8 cellular contexts compared by ENCODE assay signal in the genomic region with DNA sequence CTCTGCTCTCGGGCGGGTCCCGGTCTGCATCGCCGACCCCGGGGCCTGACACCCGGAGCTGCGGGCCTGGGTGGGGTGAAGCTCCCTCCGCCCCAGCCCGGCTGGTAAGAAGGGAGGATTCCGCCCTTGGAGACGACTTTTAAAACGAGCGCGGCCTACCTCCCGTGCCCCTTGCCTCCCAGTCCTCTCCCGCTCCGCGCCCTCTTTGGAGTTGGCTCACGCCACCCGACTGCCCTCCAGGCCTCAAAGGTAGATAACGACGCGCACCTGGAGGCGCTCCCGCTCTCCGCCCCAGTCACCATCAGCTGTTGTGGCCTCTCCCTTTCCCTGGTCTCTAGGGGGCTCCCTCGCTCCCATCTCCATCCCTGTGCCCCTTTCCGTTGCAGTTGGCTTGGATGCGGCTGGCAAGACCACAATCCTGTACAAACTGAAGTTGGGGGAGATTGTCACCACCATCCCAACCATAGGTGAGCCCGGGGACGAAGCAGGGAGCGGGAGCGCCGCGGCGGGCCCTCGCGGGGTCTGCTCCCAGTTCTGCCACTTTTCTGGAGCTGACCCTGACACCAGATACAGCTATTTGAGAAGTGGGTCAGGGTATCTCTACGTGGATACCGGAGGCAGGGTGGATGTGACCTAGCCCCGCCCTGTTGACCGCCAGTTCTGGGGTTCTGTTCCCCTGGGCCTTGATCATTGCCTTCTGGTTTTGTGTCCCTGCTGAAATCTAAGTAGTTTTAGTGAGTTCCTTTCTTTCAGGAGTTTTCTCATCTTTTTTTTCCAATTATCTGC. TPM values are rescaled to one million over a fixed set of nuclear protein-coding genes. Genes with fewer than 3 reads are reported as not detected.
DNase-seq lines count a peak whose midpoint lies in the region; ATAC-seq, FAIRE-seq and TF ChIP-seq lines count a peak whose summit lies in the region.

No MANE protein-coding gene starts in this region.

- peak overlapping the region; percentile 92 for H3K4me2 ChIP-seq in A549

- POLR2A ChIA-PET in A549 (lab: Yijun Ruan, JAX): interaction anchor here (1.0 kb wide), 1 partner anchor 63 kb away, joined by 5 read pairs; the partner anchor contains the start of gene SND1
- POLR2A ChIA-PET in activated CD4-positive, alpha-beta memory T cell treated with anti-CD3 and anti-CD28 coated beads for 36 hours (lab: Charles Lee): interaction anchor here (1.5 kb wide), 1 partner anchor 196 kb away, joined by 5 read pairs; the partner anchor contains the start of gene ZNF800

- H3K27ac Mint-ChIP-seq in activated CD4-positive, alpha-beta memory T cell treated with anti-CD3 and anti-CD28 coated beads for 36 hours: peak overlapping the region; percentile 74

- H3K9me3 ChIP-seq in A549 (no peaks in the 10 kb centered on the region), testis (no peaks in the 10 kb centered on the region)

- H3K36me3 ChIP-seq in testis (ENCODE audit: low read depth, missing control alignments): no peaks in the 10 kb centered on the region

- peaks cover 16% of the 10 kb centered on the region for H3K36me3 Mint-ChIP-seq in activated CD4-positive, alpha-beta memory T cell treated with anti-CD3 and anti-CD28 coated beads for 36 hours

- DNase-seq in A549 (ENCODE audit: low read depth in 1 of 2, low spot score in 1 of 2) (peak; percentile 60 to 80), NCI-H2029 treated with DMSO at 0.1 percent for 48 hours (lab: John Stamatoyannopoulos, UW) (peak; percentile 15), erythroblast (lab: John Stamatoyannopoulos, UW) (peak; percentile 60 to 74), midbrain (lab: John Stamatoyannopoulos, UW) (peak; percentile 60), testis (peak; percentile 77)
- peak; percentile 49 for DNase-seq in activated CD4-positive, alpha-beta memory T cell treated with anti-CD3 and anti-CD28 coated beads for 36 hours

- no peak for FAIRE-seq in A549 (lab: Jason Lieb, UNC)

- ATAC-seq in A549 (peak; percentile 74 to 78), HG02884 (IDR thresholded peaks at IDR 0.05; ENCODE audit: unreplicated experiment) (peak; percentile 13)

- no peaks in the 10 kb centered on the region for H3K27me3 ChIP-seq in testis

- H3K4me3 Mint-ChIP-seq in activated CD4-positive, alpha-beta memory T cell treated with anti-CD3 and anti-CD28 coated beads for 36 hours: peak overlapping the region; percentile 85

- H3K4me3 ChIP-seq in A549: peak overlapping the region; percentile 86
- peak overlapping the region; percentile 88 for H3K4me3 ChIP-seq in GM12875 (ENCODE audit: low read depth, low read length)
- H3K4me3 ChIP-seq in testis: peak overlapping the region; percentile 91 to 96

- 36% methylated on average over 23 of the region's 43 CpGs for WGBS in A549 (ENCODE audit: missing lambda C conversion rate)
- 3 to 7% methylated on average over 17 to 43 of the region's 43 CpGs for WGBS in testis, 2 donors

- peaks cover 19% of the 10 kb centered on the region for H3K4me1 ChIP-seq in A549
- peaks cover 26% of the 10 kb centered on the region for H3K4me1 ChIP-seq in testis

- TF ChIP-seq EP300 in A549 (IDR thresholded peaks at IDR 0.05): no peak

- TF ChIP-seq CTCF in A549 (IDR thresholded peaks at IDR 0.05) (peak; percentile 65), GM12875 (IDR thresholded peaks at IDR 0.05; ENCODE audit: borderline replicate concordance, insufficient read depth, low read depth, low read length) (peak; percentile 37; the same call in 1 of the 2 replicates), testis (IDR thresholded peaks at IDR 0.05) (peak in 1 of 3 experiments; percentile 12)

- intact Hi-C loops in activated CD4-positive, alpha-beta memory T cell treated with anti-CD3 and anti-CD28 coated beads for 36 hours (cut with micrococcal nuclease): loop anchor here (1.0 to 10.0 kb wide), 6 partner anchors 196 to 616 kb away; partner anchors contain the start of genes GRM8 and ZNF800
- intact Hi-C loops in testis (cut with DNase I; ENCODE audit: low total_unique reads): no loop called here

- H3K4me1 Mint-ChIP-seq in activated CD4-positive, alpha-beta memory T cell treated with anti-CD3 and anti-CD28 coated beads for 36 hours (ENCODE audit: low read depth): peaks cover 34% of the 10 kb centered on the region

- CTCF ChIA-PET in A549 (lab: Yijun Ruan, JAX): interaction anchor here (0.7 to 2.0 kb wide), 11 partner anchors 9 to 621 kb away, joined by 3 to 7 read pairs (median 4); no protein-coding TSS in a partner anchor
- CTCF ChIA-PET in activated CD4-positive, alpha-beta memory T cell treated with anti-CD3 and anti-CD28 coated beads for 36 hours (lab: Charles Lee): interaction anchor here (1.2 kb wide), 1 partner anchor 241 kb away, joined by 3 read pairs; no protein-coding TSS in a partner anchor

- H3K27ac ChIP-seq in A549 (peak overlapping the region; percentile 87 to 94), testis (peak overlapping the region; percentile 73 to 93)

- TF ChIP-seq POLR2A in A549 (IDR thresholded peaks at IDR 0.05; ENCODE audit: low read length) (no peak; the same call in 1 of the 2 replicates), erythroblast (IDR thresholded peaks at IDR 0.05; ENCODE audit: low read length) (no peak), testis (IDR thresholded peaks at IDR 0.05) (no peak)

- TF ChIP-seq RAD21 in A549 (conservative IDR thresholded peaks at IDR 0.05 in 1 of 2, IDR thresholded peaks at IDR 0.05 in 1 of 2): peak; percentile 54 to 58

- no peaks in the 10 kb centered on the region for H3K27me3 Mint-ChIP-seq in activated CD4-positive, alpha-beta memory T cell treated with anti-CD3 and anti-CD28 coated beads for 36 hours

- no peaks in the 10 kb centered on the region for H3K9me3 Mint-ChIP-seq in activated CD4-positive, alpha-beta memory T cell treated with anti-CD3 and anti-CD28 coated beads for 36 hours

TF ChIP-seq in A549, 52 proteins besides CTCF, POLR2A, EP300 and RAD21 (continues in another document):
- no peak for TF ChIP-seq EHF (CRISPR knock-in tag; IDR thresholded peaks at IDR 0.05)
- no peak for TF ChIP-seq ZSCAN20 (CRISPR knock-in tag; IDR thresholded peaks at IDR 0.05)
- peak; percentile 28; the same call in 1 of the 3 replicates for TF ChIP-seq SMC3 (IDR thresholded peaks at IDR 0.05)
- peak; percentile 79 for TF ChIP-seq E2F6 (IDR thresholded peaks at IDR 0.05; ENCODE audit: borderline replicate concordance, low read depth)
- TF ChIP-seq, protein P1, sequence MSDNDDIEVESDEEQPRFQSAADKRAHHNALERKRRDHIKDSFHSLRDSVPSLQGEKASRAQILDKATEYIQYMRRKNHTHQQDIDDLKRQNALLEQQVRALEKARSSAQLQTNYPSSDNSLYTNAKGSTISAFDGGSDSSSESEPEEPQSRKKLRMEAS (IDR thresholded peaks at IDR 0.05): peak; percentile 67

RNA-seq across cellular contexts. Expression of gene ARF5, which starts 0.7 kb away (rescaled TPM):
- polyA plus RNA-seq in A549 (2011; rRNA removed) (150 and 163 TPM in 2 replicates), A549 (2017; fragmentation: RNase III; extraction: RNeasy Plus Mini Kit Qiagen cat#74134 plus additional on column Dnase treatment) (163 to 175 TPM (median 172 TPM) in 3 replicates), testis (ENCODE audit: insufficient read depth, low read depth, low replicate concordance) (161 TPM)
- polyA plus RNA-seq in A549 (2012; cell fraction: cytosol; rRNA removed): 242 and 278 TPM in 2 replicates
- polyA plus RNA-seq in A549 (2012; cell fraction: nucleus; rRNA removed): 215 and 226 TPM in 2 replicates
- polyA minus RNA-seq in A549 (2011; rRNA and poly(A)+ RNA removed): 93.4 and 96.5 TPM in 2 replicates
- total RNA-seq in activated CD4-positive, alpha-beta memory T cell treated with anti-CD3 and anti-CD28 coated beads for 36 hours: 100 to 1,000 TPM; 128 to 129 TPM
- 100 to 1,000 TPM; 171 to 190 TPM for total RNA-seq in testis

RNA-seq across cellular contexts. Expression of gene GCC1, which starts 3.5 kb away (rescaled TPM):
- 15.7 and 15.8 TPM in 2 replicates for polyA plus RNA-seq in A549 (2011; rRNA removed)
- 3.8 and 4.5 TPM in 2 replicates for polyA plus RNA-seq in A549 (2012; cell fraction: cytosol; rRNA removed)
- polyA plus RNA-seq in A549 (2012; cell fraction: nucleus; rRNA removed): 3.4 and 3.8 TPM in 2 replicates
- polyA plus RNA-seq in A549 (2017; fragmentation: RNase III; extraction: RNeasy Plus Mini Kit Qiagen cat#74134 plus additional on column Dnase treatment): 11.8 to 13.4 TPM (median 12.5 TPM) in 3 replicates
- polyA minus RNA-seq in A549 (2011; rRNA and poly(A)+ RNA removed): 25.7 and 26.0 TPM in 2 replicates
- total RNA-seq in activated CD4-positive, alpha-beta memory T cell treated with anti-CD3 and anti-CD28 coated beads for 36 hours: 10 to 100 TPM; 14.1 to 15.0 TPM
- total RNA-seq in testis: 10 to 100 TPM; 35.6 to 38.1 TPM
- polyA plus RNA-seq in testis (ENCODE audit: insufficient read depth, low read depth, low replicate concordance): 39.0 TPM

RNA-seq across cellular contexts. Expression of gene FSCN3, which starts 4.6 kb away (rescaled TPM):
- 0.09 and 0.31 TPM in 2 replicates for polyA plus RNA-seq in A549 (2011; rRNA removed)
- 0.76 and 1.0 TPM in 2 replicates for polyA plus RNA-seq in A549 (2012; cell fraction: cytosol; rRNA removed)
- polyA plus RNA-seq in A549 (2012; cell fraction: nucleus; rRNA removed): 1.1 and 2.7 TPM in 2 replicates
- polyA plus RNA-seq in A549 (2017; fragmentation: RNase III; extraction: RNeasy Plus Mini Kit Qiagen cat#74134 plus additional on column Dnase treatment): 0.15 to 0.42 TPM (median 0.26 TPM) in 3 replicates
- polyA minus RNA-seq in A549 (2011; rRNA and poly(A)+ RNA removed): 0.44 and 0.54 TPM in 2 replicates
- total RNA-seq in activated CD4-positive, alpha-beta memory T cell treated with anti-CD3 and anti-CD28 coated beads for 36 hours: under 1 TPM; 0.75 to 0.86 TPM
- 100 to 1,000 TPM in 1 of 2 donors, 10 to 100 TPM in 1; 40.4 to 143 TPM for total RNA-seq in testis
- 140 TPM for polyA plus RNA-seq in testis (ENCODE audit: insufficient read depth, low read depth, low replicate concordance)

RNA-seq across cellular contexts. Expression of gene PAX4, which starts 29.1 kb away (rescaled TPM):
- polyA plus RNA-seq in A549 (2011; rRNA removed): not detected in 2 replicates
- polyA plus RNA-seq in A549 (2012; cell fraction: cytosol; rRNA removed): not detected in 2 replicates
- polyA plus RNA-seq in A549 (2012; cell fraction: nucleus; rRNA removed): not detected in 2 replicates
- not detected in 3 replicates for polyA plus RNA-seq in A549 (2017; fragmentation: RNase III; extraction: RNeasy Plus Mini Kit Qiagen cat#74134 plus additional on column Dnase treatment)
- polyA minus RNA-seq in A549 (2011; rRNA and poly(A)+ RNA removed): not detected in 2 replicates
- not detected for total RNA-seq in activated CD4-positive, alpha-beta memory T cell treated with anti-CD3 and anti-CD28 coated beads for 36 hours
- total RNA-seq in testis: under 1 TPM; 0.50 to 0.55 TPM
- 0.95 TPM for polyA plus RNA-seq in testis (ENCODE audit: insufficient read depth, low read depth, low replicate concordance)

Comparison
In these comparisons a context has a peak if more than half of its experiments do, and no peak if none do; other contexts are left out.
1. Peak in every context shown above with its lines: DNase-seq, ATAC-seq, H3K4me3 ChIP-seq and H3K27ac ChIP-seq.
2. DNase-seq: peak in every context shown above with its lines; median percentile 77 in testis; 70 in A549; 67 in erythroblast; 60 in midbrain; 49 in activated CD4-positive, alpha-beta memory T cell treated with anti-CD3 and anti-CD28 coated beads for 36 hours; 15 in NCI-H2029 treated with DMSO at 0.1 percent for 48 hours.
3. RNA of gene FSCN3, which starts 4.6 kb away (total RNA-seq): 40.4 to 143 TPM in testis; 0.75 to 0.86 TPM in activated CD4-positive, alpha-beta memory T cell treated with anti-CD3 and anti-CD28 coated beads for 36 hours; every median in the first group is over 10 times any median in the second.